In genomic region chr2:126643972-126644371, GRCh38 we compare ENCODE assay signal across 16 cellular contexts.
"Had no signal": no experiment of that assay in that cellular context is flagged by ENCODE, and none has a peak within 500 bp of the region (broad histone marks: within the 10 kb centered on the region; RNA-seq: fewer than 3 reads in every experiment).

No MANE protein-coding gene starts in this region.

- H3K27me3 Mint-ChIP-seq: activated CD8-positive, alpha-beta memory T cell treated with anti-CD3 and anti-CD28 coated beads, Interleukin-2, amount 10 ng/mL, durations not matched to agents 7 days and 5 days had no signal

- H3K27me3 ChIP-seq: pancreas, sigmoid colon had no signal

- H3K4me3 Mint-ChIP-seq: activated CD8-positive, alpha-beta memory T cell treated with anti-CD3 and anti-CD28 coated beads, Interleukin-2, amount 10 ng/mL, durations not matched to agents 7 days and 5 days; activated naive CD4-positive, alpha-beta T cell treated with anti-CD3 and anti-CD28 coated beads for 36 hours had no signal

- H3K4me3 ChIP-seq: pancreas, sigmoid colon had no signal

- H3K27ac Mint-ChIP-seq: activated CD8-positive, alpha-beta memory T cell treated with anti-CD3 and anti-CD28 coated beads, Interleukin-2, amount 10 ng/mL, durations not matched to agents 7 days and 5 days; activated naive CD4-positive, alpha-beta T cell treated with anti-CD3 and anti-CD28 coated beads for 36 hours; activated T-helper 2 cell treated with anti-CD3 and anti-CD28 coated beads, Interferon-gamma antibody, Interleukin-2, Interleukin-4, amounts not matched to agents 10 μg/mL and 5 μg/mL and 100 μg/mL, durations not matched to agents 14 hours and 24 hours and 36 hours had no signal

- DNase-seq: activated CD4-positive, alpha-beta T cell treated with anti-CD3 and anti-CD28 coated beads, Interleukin-2, amount 50 U/mL, for 4 hours; activated CD4-positive, CD25-positive, alpha-beta regulatory T cell treated with anti-CD3 and anti-CD28 coated beads, Interleukin-2, amount 50 U/mL, for 72 hours; activated CD8-positive, alpha-beta memory T cell treated with anti-CD3 and anti-CD28 coated beads, Interleukin-2, amount 10 ng/mL, durations not matched to agents 7 days and 5 days; activated naive CD4-positive, alpha-beta T cell treated with anti-CD3 and anti-CD28 coated beads for 36 hours; activated T-cell treated with anti-CD3 and anti-CD28 coated beads, Interleukin-2, amount 50 U/mL, for 1 hour; caudate nucleus; cortex of kidney; effector CD8-positive, alpha-beta T cell; foreskin melanocyte; kidney glomerular epithelial cell; left ventricle myocardium superior; pancreas; sigmoid colon; stimulated activated CD4-positive, alpha-beta T cell treated with anti-CD3 and anti-CD28 coated beads, Interleukin-1b, Interleukin-23, amount 100 ng/mL, for 48 hours; T1000 had no signal

- H3K9me3 ChIP-seq: pancreas, sigmoid colon had no signal

- H3K36me3 ChIP-seq: pancreas, sigmoid colon had no signal

- H3K27ac ChIP-seq: pancreas, sigmoid colon had no signal

- H3K36me3 Mint-ChIP-seq: activated CD8-positive, alpha-beta memory T cell treated with anti-CD3 and anti-CD28 coated beads, Interleukin-2, amount 10 ng/mL, durations not matched to agents 7 days and 5 days had no signal

- H3K9me3 Mint-ChIP-seq: activated naive CD4-positive, alpha-beta T cell treated with anti-CD3 and anti-CD28 coated beads for 36 hours; activated T-helper 2 cell treated with anti-CD3 and anti-CD28 coated beads, Interferon-gamma antibody, Interleukin-2, Interleukin-4, amounts not matched to agents 10 μg/mL and 5 μg/mL and 100 μg/mL, durations not matched to agents 14 hours and 24 hours and 36 hours had no signal

- ATAC-seq: activated CD8-positive, alpha-beta memory T cell treated with anti-CD3 and anti-CD28 coated beads, Interleukin-2, amount 10 ng/mL, durations not matched to agents 7 days and 5 days had no signal

- H3K4me1 ChIP-seq: pancreas, sigmoid colon had no signal
